ENCODE assay signal across 16 cellular contexts in the genomic region with DNA sequence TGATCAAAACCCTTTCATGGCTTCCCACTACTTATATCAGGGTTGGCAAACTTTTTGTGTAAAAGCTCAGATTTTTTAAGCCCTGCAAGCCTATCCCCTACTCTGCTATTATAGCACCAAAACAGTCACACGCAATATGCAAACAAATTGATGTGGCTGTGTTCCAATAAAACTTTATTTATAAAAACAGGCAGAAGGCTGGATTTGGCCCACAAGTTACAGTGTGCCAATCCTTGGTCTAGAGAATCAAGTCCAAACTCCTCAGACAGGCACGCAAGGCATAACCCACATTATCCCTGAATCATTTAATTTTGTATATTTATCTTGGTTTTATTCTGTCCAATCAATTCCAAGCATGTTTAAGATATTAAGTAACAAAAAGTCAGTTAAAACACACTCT.
"Had no signal": no experiment of that assay in that cellular context is flagged by ENCODE, and none has a peak within 500 bp of the region (broad histone marks: within the 10 kb centered on the region; RNA-seq: fewer than 3 reads in every experiment).

No MANE protein-coding gene starts in this region.

- DNase-seq: activated CD4-positive, alpha-beta memory T cell treated with anti-CD3 and anti-CD28 coated beads, Interleukin-2, amount 10 ng/mL, durations not matched to agents 7 days and 5 days; activated CD4-positive, alpha-beta T cell treated with anti-CD3 and anti-CD28 coated beads for 36 hours; activated gamma-delta T cell; activated naive CD8-positive, alpha-beta T cell treated with anti-CD3 and anti-CD28 coated beads, Interleukin-2, amount 10 ng/mL, durations not matched to agents 7 days and 5 days; activated T-cell treated with anti-CD3 and anti-CD28 coated beads, Interleukin-2, amount 50 U/mL, for 48 hours; aorta; hippocampal formation; kidney glomerular epithelial cell; mucosa of descending colon; natural killer cell; stimulated activated CD4-positive, alpha-beta T cell treated with anti-CD3 and anti-CD28 coated beads, Interleukin-4, amount 100 ng/mL, for 4 hours; stimulated activated naive CD8-positive, alpha-beta T cell treated with anti-CD3 and anti-CD28 coated beads, Interleukin-15, amount 100 ng/mL, for 72 hours; T-cell; transverse colon had no signal

- H3K36me3 ChIP-seq: prostate gland, transverse colon had no signal

- ATAC-seq: activated CD4-positive, alpha-beta T cell treated with anti-CD3 and anti-CD28 coated beads for 36 hours; mucosa of descending colon; natural killer cell; stimulated activated naive CD8-positive, alpha-beta T cell treated with anti-CD3 and anti-CD28 coated beads, Interleukin-15, amount 100 ng/mL, for 72 hours; T-cell had no signal

- H3K9me3 ChIP-seq: prostate gland, transverse colon had no signal

- H3K27ac ChIP-seq: prostate gland, VCaP had no signal

- H3K36me3 Mint-ChIP-seq: natural killer cell had no signal

- H3K27me3 ChIP-seq: transverse colon had no signal

- H3K9me3 Mint-ChIP-seq: natural killer cell had no signal

- H3K27me3 Mint-ChIP-seq: activated CD4-positive, alpha-beta memory T cell treated with anti-CD3 and anti-CD28 coated beads, Interleukin-2, amount 10 ng/mL, durations not matched to agents 7 days and 5 days; activated CD4-positive, alpha-beta T cell treated with anti-CD3 and anti-CD28 coated beads for 36 hours; stimulated activated naive CD8-positive, alpha-beta T cell treated with anti-CD3 and anti-CD28 coated beads, Interleukin-15, amount 100 ng/mL, for 72 hours; T-cell had no signal

- H3K4me3 ChIP-seq: mucosa of descending colon, prostate gland, transverse colon had no signal

- H3K4me3 Mint-ChIP-seq: activated CD4-positive, alpha-beta memory T cell treated with anti-CD3 and anti-CD28 coated beads, Interleukin-2, amount 10 ng/mL, durations not matched to agents 7 days and 5 days; activated CD4-positive, alpha-beta T cell treated with anti-CD3 and anti-CD28 coated beads for 36 hours; activated naive CD8-positive, alpha-beta T cell treated with anti-CD3 and anti-CD28 coated beads, Interleukin-2, amount 10 ng/mL, durations not matched to agents 7 days and 5 days; natural killer cell; stimulated activated naive CD8-positive, alpha-beta T cell treated with anti-CD3 and anti-CD28 coated beads, Interleukin-15, amount 100 ng/mL, for 72 hours; T-cell had no signal

- H3K27ac Mint-ChIP-seq: activated CD4-positive, alpha-beta memory T cell treated with anti-CD3 and anti-CD28 coated beads, Interleukin-2, amount 10 ng/mL, durations not matched to agents 7 days and 5 days; activated CD4-positive, alpha-beta T cell treated with anti-CD3 and anti-CD28 coated beads for 36 hours; activated naive CD8-positive, alpha-beta T cell treated with anti-CD3 and anti-CD28 coated beads, Interleukin-2, amount 10 ng/mL, durations not matched to agents 7 days and 5 days; stimulated activated naive CD8-positive, alpha-beta T cell treated with anti-CD3 and anti-CD28 coated beads, Interleukin-15, amount 100 ng/mL, for 72 hours; T-cell had no signal
